8 cellular contexts compared by ENCODE assay signal in genomic region chr7:23012797-23013714, GRCh38. TPM values are rescaled to one million over a fixed set of nuclear protein-coding genes. Genes with fewer than 3 reads are reported as not detected.
DNase-seq lines count a peak whose midpoint lies in the region; ATAC-seq, FAIRE-seq and TF ChIP-seq lines count a peak whose summit lies in the region.

No MANE protein-coding gene starts in this region.

- peak; percentile 67 for FAIRE-seq in GM18507 (lab: Jason Lieb, UNC)

- no TSS peak for BruUV-seq in OCI-LY7 (replicated peaks; lab: Mats Ljungman, UMichigan)
- BruUV-seq in MCF 10A (replicated peaks; lab: Mats Ljungman, UMichigan): TSS peak; percentile 43

- H3K27me3 ChIP-seq in layer of hippocampus (ENCODE audit: control insufficient read depth, insufficient read depth, low read length): no peaks in the 10 kb centered on the region

- no peaks in the 10 kb centered on the region for H3K9me3 ChIP-seq in OCI-LY7 (ENCODE audit: low read length)

- peaks cover 58% of the 10 kb centered on the region for H3K79me2 ChIP-seq in OCI-LY7 (ENCODE audit: insufficient read depth, low read depth, low read length)

- peak; percentile 11 for TF ChIP-seq CTCF in C4-2B (conservative IDR thresholded peaks at IDR 0.05)
- peak; percentile 69 for TF ChIP-seq CTCF in OCI-LY7 (conservative IDR thresholded peaks at IDR 0.05; ENCODE audit: low read length)
- TF ChIP-seq CTCF in MCF 10A (IDR thresholded peaks at IDR 0.05; ENCODE audit: unreplicated experiment): peak; percentile 9

- H3K27ac Mint-ChIP-seq in MCF 10A (ENCODE audit: low read depth, unreplicated experiment): no peak overlapping the region
- no peak overlapping the region for H3K27ac Mint-ChIP-seq in stimulated activated naive B cell treated with anti-CD40 and anti-IgM and Interleukin-4, amounts not matched to agents 10 μg/mL and 1 μg/mL and 100 μg/mL, for 72 hours

- peaks cover 66% of the 10 kb centered on the region for H3K4me1 ChIP-seq in OCI-LY7 (ENCODE audit: insufficient read depth, low read length, poor library complexity, severe bottlenecking)

- H4K20me1 ChIP-seq in OCI-LY7 (ENCODE audit: insufficient read depth, low read length): peaks cover 37% of the 10 kb centered on the region

- no peak overlapping the region for H3K4me3 Mint-ChIP-seq in MCF 10A (ENCODE audit: unreplicated experiment)
- H3K4me3 Mint-ChIP-seq in stimulated activated naive B cell treated with anti-CD40 and anti-IgM and Interleukin-4, amounts not matched to agents 10 μg/mL and 1 μg/mL and 100 μg/mL, for 72 hours: peak overlapping the region in 1 of 2 donors; percentile 98

- H3K36me3 Mint-ChIP-seq in MCF 10A (ENCODE audit: insufficient read depth, unreplicated experiment): no peaks in the 10 kb centered on the region
- peaks cover 3 to 4% of the 10 kb centered on the region in 2 donors for H3K36me3 Mint-ChIP-seq in stimulated activated naive B cell treated with anti-CD40 and anti-IgM and Interleukin-4, amounts not matched to agents 10 μg/mL and 1 μg/mL and 100 μg/mL, for 72 hours

- peak; percentile 6 for ATAC-seq in HG03064 (IDR thresholded peaks at IDR 0.05; ENCODE audit: low read depth, unreplicated experiment)
- ATAC-seq in stimulated activated naive B cell treated with anti-CD40 and anti-IgM and Interleukin-4, amounts not matched to agents 10 μg/mL and 1 μg/mL and 100 μg/mL, for 72 hours (replicated peaks): peak; percentile 10 to 15
- ATAC-seq in HG03565 (IDR thresholded peaks at IDR 0.05; ENCODE audit: unreplicated experiment): no peak

- peak overlapping the region; percentile 98 for H3K4me3 ChIP-seq in OCI-LY7 (ENCODE audit: low read depth, low read length, poor library complexity, severe bottlenecking)

- H3K27me3 Mint-ChIP-seq in MCF 10A (ENCODE audit: insufficient read depth, unreplicated experiment): no peaks in the 10 kb centered on the region
- no peaks in the 10 kb centered on the region for H3K27me3 Mint-ChIP-seq in stimulated activated naive B cell treated with anti-CD40 and anti-IgM and Interleukin-4, amounts not matched to agents 10 μg/mL and 1 μg/mL and 100 μg/mL, for 72 hours

- DNase-seq in GM18507 (ENCODE audit: extremely low spot score, insufficient read length, low read depth) (no peak), OCI-LY7 (ENCODE audit: low spot score) (peak; percentile 69), MCF 10A (ENCODE audit: unreplicated experiment) (peak; percentile 45)
- DNase-seq in stimulated activated naive B cell treated with anti-CD40 and anti-IgM and Interleukin-4, amounts not matched to agents 10 μg/mL and 1 μg/mL and 100 μg/mL, for 72 hours: no peak

- H3K4me1 Mint-ChIP-seq in MCF 10A (ENCODE audit: insufficient read depth, unreplicated experiment): peaks cover 8% of the 10 kb centered on the region
- peaks cover 23 to 32% of the 10 kb centered on the region in 2 donors for H3K4me1 Mint-ChIP-seq in stimulated activated naive B cell treated with anti-CD40 and anti-IgM and Interleukin-4, amounts not matched to agents 10 μg/mL and 1 μg/mL and 100 μg/mL, for 72 hours

- POLR2A ChIA-PET in OCI-LY7 (lab: Charles Lee): interaction anchor here (0.5 to 3.7 kb wide), 12 partner anchors 9 to 657 kb away, joined by 3 to 31 read pairs (median 6); no protein-coding TSS in a partner anchor
- POLR2A ChIA-PET in MCF 10A (lab: Yijun Ruan, JAX): interaction anchor here (0.6 to 5.5 kb wide), 23 partner anchors 8 to 1068 kb away, joined by 3 to 37 read pairs (median 4); partner anchors contain the start of gene KLHL7

- no peaks in the 10 kb centered on the region for H3K9me3 Mint-ChIP-seq in MCF 10A (ENCODE audit: unreplicated experiment)
- H3K9me3 Mint-ChIP-seq in stimulated activated naive B cell treated with anti-CD40 and anti-IgM and Interleukin-4, amounts not matched to agents 10 μg/mL and 1 μg/mL and 100 μg/mL, for 72 hours: peaks cover 5 to 10% of the 10 kb centered on the region in 2 donors

- peak overlapping the region; percentile 86 for H3K4me2 ChIP-seq in OCI-LY7 (ENCODE audit: low read length)

- H3K9me2 ChIP-seq in OCI-LY7 (ENCODE audit: insufficient read depth, low read length): no peaks in the 10 kb centered on the region; the same call in 1 of the 2 replicates

- CTCF ChIA-PET in OCI-LY7 (lab: Charles Lee; ENCODE audit: unreplicated experiment): interaction anchor here (0.7 kb wide), 1 partner anchor 24 kb away, joined by 3 read pairs; no protein-coding TSS in a partner anchor
- CTCF ChIA-PET in MCF 10A (lab: Yijun Ruan, JAX): interaction anchor here (0.8 to 4.1 kb wide), 8 partner anchors 10 to 453 kb away, joined by 3 to 24 read pairs (median 4); no protein-coding TSS in a partner anchor

- peaks cover 21% of the 10 kb centered on the region; the same call in 1 of the 2 replicates for H3K36me3 ChIP-seq in OCI-LY7 (ENCODE audit: insufficient read depth, low read length)

- intact Hi-C loops in OCI-LY7 (cut with micrococcal nuclease; ENCODE audit: unreplicated experiment): loop anchor here (5.0 to 10.0 kb wide), 4 partner anchors 56 to 1068 kb away; partner anchors contain the start of genes CDCA7L, IGF2BP3 and RAPGEF5
- intact Hi-C loops in MCF 10A (cut with micrococcal nuclease): loop anchor here (1.0 kb wide), 1 partner anchor 159 kb away; no protein-coding TSS in a partner anchor

- H2AFZ ChIP-seq in OCI-LY7 (ENCODE audit: low read length): no peak overlapping the region

- H3K27ac ChIP-seq in C4-2B: peak overlapping the region; percentile 42
- peak overlapping the region; percentile 64 for H3K27ac ChIP-seq in OCI-LY7 (ENCODE audit: low read depth, low read length, poor library complexity, severe bottlenecking)
- peak overlapping the region; percentile 74 for H3K27ac ChIP-seq in layer of hippocampus (ENCODE audit: low read depth, low read length)

RNA-seq across cellular contexts. Expression of gene HYCC1, which starts 0.9 kb away (rescaled TPM):
- total RNA-seq in OCI-LY7 (2014; rRNA removed; shearing (Covaris generic)): 43.3 and 69.9 TPM in 2 replicates
- total RNA-seq in OCI-LY7 (2022) (157 and 171 TPM in 2 replicates), MCF 10A (2022) (48.9 and 49.1 TPM in 2 replicates)

Comparison
In these comparisons a context has a peak if more than half of its experiments do, and no peak if none do; other contexts are left out.
1. CTCF ChIP-seq: peak in every context shown above with its lines; median percentile 69 in OCI-LY7; 11 in C4-2B; 9 in MCF 10A.
2. DNase-seq: peak in OCI-LY7 (single experiment) and MCF 10A (single experiment); none in GM18507 (single experiment) and stimulated activated naive B cell treated with anti-CD40 and anti-IgM and Interleukin-4, amounts not matched to agents 10 μg/mL and 1 μg/mL and 100 μg/mL, for 72 hours (single experiment).
3. Peak in every context shown above with its lines, with median percentiles within 50 percentile points of each other: H3K27ac ChIP-seq.